ENCODE assay signal across 21 cellular contexts in the genomic region with DNA sequence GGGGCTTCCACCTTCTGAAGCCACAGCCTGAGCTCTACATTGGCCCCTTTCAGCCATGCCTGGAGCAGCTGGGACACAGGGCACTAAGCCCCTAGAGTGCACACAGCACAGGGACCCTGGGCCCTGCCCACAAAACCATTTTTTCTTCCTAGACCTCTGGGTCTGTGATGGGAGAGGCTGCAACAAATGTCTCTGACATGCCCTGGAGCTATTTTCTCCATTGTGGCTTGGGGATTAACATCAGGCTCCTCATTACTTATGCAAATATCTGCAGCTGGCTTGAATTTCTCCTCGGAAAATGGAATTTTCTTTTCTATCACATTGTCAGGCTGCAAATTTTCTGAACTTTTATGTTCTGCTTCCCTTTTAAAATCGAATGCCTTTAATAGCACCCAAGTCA.
"Had no signal": no experiment of that assay in that cellular context is flagged by ENCODE, and none has a peak within 500 bp of the region (broad histone marks: within the 10 kb centered on the region; RNA-seq: fewer than 3 reads in every experiment).

No MANE protein-coding gene starts in this region.

- H3K27ac ChIP-seq: RWPE1 had no signal

- DNase-seq: IMR-90, Karpas-422, KG1, MV-4-11, NCI-H1048, NCI-H1105, NCI-H1417, NCI-H1436 treated with DMSO at 0.1 percent for 48 hours, NCI-H1694, NCI-H187 treated with DMSO at 0.1 percent for 48 hours, NCI-H2029 treated with DMSO at 0.1 percent for 48 hours, NCI-H2171 treated with DMSO at 0.1 percent for 48 hours, NCI-H345, NCI-H446 treated with DMSO at 0.1 percent for 48 hours, NCI-H510A treated with DMSO at 0.1 percent for 48 hours, NCI-H69, NCI-H774, OCI-M1, SHP77 had no signal

- ATAC-seq: HepG2 had no signal
